ENCODE assay signal across 25 cellular contexts in genomic region chr1:241167121-241167619, GRCh38.
A peak's percentile ranks its signal among the peaks of the same experiment; 100 is the strongest.
DNase-seq lines count a peak whose midpoint lies in the region; ATAC-seq and FAIRE-seq lines count a peak whose summit lies in the region.
"Had no signal": no experiment of that assay in that cellular context is flagged by ENCODE, and none has a peak within 500 bp of the region (broad histone marks: within the 10 kb centered on the region; RNA-seq: fewer than 3 reads in every experiment).

No MANE protein-coding gene starts in this region.

- ATAC-seq in GM18907 (IDR thresholded peaks at IDR 0.05; ENCODE audit: unreplicated experiment) = no peak
- no peak for ATAC-seq in GM21447 (IDR thresholded peaks at IDR 0.05; ENCODE audit: unreplicated experiment)
- ATAC-seq: left ventricle myocardium superior; naive thymus-derived CD8-positive, alpha-beta T cell; Right ventricle myocardium inferior had no signal

- peak; percentile 70 for DNase-seq in COLO668 (lab: John Stamatoyannopoulos, UW; ENCODE audit: unreplicated experiment)
- DNase-seq in DMS53 (lab: John Stamatoyannopoulos, UW) = peak; percentile 89
- peak; percentile 65 for DNase-seq in NCI-H2029 treated with DMSO at 0.1 percent for 48 hours (lab: John Stamatoyannopoulos, UW)
- DNase-seq in NCI-H748 (lab: John Stamatoyannopoulos, UW; ENCODE audit: unreplicated experiment) = peak; percentile 67
- DNase-seq in neuronal stem cell (ENCODE audit: low spot score) = no peak
- no peak for DNase-seq in GM19239 (ENCODE audit: insufficient read length, low spot score)
- DNase-seq: activated CD4-positive, alpha-beta memory T cell treated with anti-CD3 and anti-CD28 coated beads, Interleukin-2, amount 10 ng/mL, durations not matched to agents 7 days and 5 days; activated CD4-positive, CD25-positive, alpha-beta regulatory T cell treated with anti-CD3 and anti-CD28 coated beads, Interleukin-2, amount 50 U/mL, for 72 hours; activated effector memory CD4-positive, alpha-beta T cell treated with anti-CD3 and anti-CD28 coated beads, Interleukin-2, amount 50 U/mL, for 16 hours; central memory CD4-positive, alpha-beta T cell; dermis blood vessel endothelial cell; GF-D8; GOT3; islet precursor cell; left ventricle myocardium superior; naive thymus-derived CD8-positive, alpha-beta T cell; NCI-H82; OCI-M1; small intestine; stimulated activated CD4-positive, alpha-beta T cell treated with anti-CD3 and anti-CD28 coated beads, Interleukin-1b, Interleukin-23, amount 100 ng/mL, for 48 hours; transverse colon had no signal

- no peak for FAIRE-seq in GM19239 (lab: Jason Lieb, UNC)
- FAIRE-seq: endometrium, small intestine had no signal

- no peak overlapping the region for H3K27ac ChIP-seq in neuronal stem cell (replicated peaks; ENCODE audit: low read length)
- H3K27ac ChIP-seq: transverse colon had no signal

- H2BK12ac ChIP-seq in neuronal stem cell (ENCODE audit: low read length) = no peak overlapping the region

- no peak overlapping the region for H2BK5ac ChIP-seq in neuronal stem cell (ENCODE audit: low read length)

- no peak overlapping the region for H3K9ac ChIP-seq in neuronal stem cell (ENCODE audit: low read depth, low read length, poor library complexity)

- no peak overlapping the region for H3K4ac ChIP-seq in neuronal stem cell (ENCODE audit: low read length)

- no peaks in the 10 kb centered on the region for H3K79me1 ChIP-seq in neuronal stem cell (ENCODE audit: low read depth, low read length)

- H2BK15ac ChIP-seq in neuronal stem cell (ENCODE audit: low read length) = no peak overlapping the region

- no peaks in the 10 kb centered on the region for H3K27me3 ChIP-seq in neuronal stem cell (ENCODE audit: control insufficient read depth in 3 of 3, insufficient read depth in 3 of 3, low read depth in 1 of 3, low read length in 3 of 3)
- H3K27me3 ChIP-seq: transverse colon had no signal

- no peak overlapping the region for H4K91ac ChIP-seq in neuronal stem cell (ENCODE audit: low read depth, low read length, poor library complexity)

- H3K9me3 ChIP-seq in neuronal stem cell (replicated peaks in 1 of 2; ENCODE audit: control insufficient read depth in 2 of 2, insufficient read depth in 1 of 2, low read depth in 1 of 2, low read length in 2 of 2) = no peaks in the 10 kb centered on the region
- H3K9me3 ChIP-seq: transverse colon had no signal

- no peak overlapping the region for H3K23ac ChIP-seq in neuronal stem cell (ENCODE audit: low read depth, low read length, poor library complexity)

- no peaks in the 10 kb centered on the region for H3K4me1 ChIP-seq in neuronal stem cell (ENCODE audit: control insufficient read depth in 2 of 2, insufficient read depth in 1 of 2, low read depth in 1 of 2, low read length in 2 of 2)
- H3K4me1 ChIP-seq: transverse colon had no signal

- H2AK5ac ChIP-seq in neuronal stem cell (ENCODE audit: low read depth, low read length) = no peak overlapping the region

- H4K8ac ChIP-seq in neuronal stem cell (ENCODE audit: low read depth, low read length) = no peak overlapping the region

- no CpG with 5 or more reads among the region's 13 CpGs for WGBS in neuronal stem cell (ENCODE audit: extremely low coverage in 2 of 2, insufficient read length in 2 of 2, insufficient replicate concordance in 1 of 2), 2 donors

- no peak overlapping the region for H3K18ac ChIP-seq in neuronal stem cell (ENCODE audit: low read length)

- H2BK120ac ChIP-seq in neuronal stem cell (ENCODE audit: low read depth, low read length) = no peak overlapping the region

- H3K14ac ChIP-seq in neuronal stem cell (ENCODE audit: low read length) = no peak overlapping the region

- H2AFZ ChIP-seq in neuronal stem cell (ENCODE audit: low read length) = no peak overlapping the region

- H3K4me2 ChIP-seq in neuronal stem cell (ENCODE audit: insufficient read depth, low read length, poor library complexity, severe bottlenecking) = no peak overlapping the region

- H3K36me3 ChIP-seq in neuronal stem cell (replicated peaks in 1 of 2; ENCODE audit: control insufficient read depth in 2 of 2, insufficient read depth in 2 of 2, low read length in 2 of 2) = no peaks in the 10 kb centered on the region
- H3K36me3 ChIP-seq: transverse colon had no signal

- no peak overlapping the region for H3K4me3 ChIP-seq in neuronal stem cell (ENCODE audit: low read length in 2 of 2)
- H3K4me3 ChIP-seq: transverse colon had no signal

Comparison
In these comparisons a context has a peak if more than half of its experiments do, and no peak if none do; other contexts are left out.
1. DNase-seq: peak in COLO668 (single experiment), DMS53 (single experiment), NCI-H2029 treated with DMSO at 0.1 percent for 48 hours (single experiment) and NCI-H748 (single experiment); none in neuronal stem cell (single experiment) and GM19239 (single experiment).